ENCODE assay signal across 24 cellular contexts in the genomic region with DNA sequence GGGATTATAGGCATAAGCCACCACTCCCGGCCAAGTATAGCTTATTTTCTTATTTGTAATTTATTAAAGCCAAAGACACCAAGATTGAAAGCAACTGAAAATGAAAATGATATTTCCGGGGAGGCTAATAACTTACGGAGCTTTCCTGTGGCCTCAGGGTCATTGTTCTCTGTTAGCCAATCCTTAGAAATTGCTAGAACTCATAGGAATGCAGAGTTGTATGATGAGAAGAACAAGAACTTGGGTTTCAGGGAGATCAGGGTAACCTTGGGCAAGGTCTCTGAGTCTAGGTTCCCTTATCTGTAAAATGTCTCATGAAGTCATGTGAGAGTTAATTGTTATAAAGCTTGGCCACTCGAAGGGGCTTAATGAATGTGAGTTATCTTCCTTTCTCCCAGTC. TPM values are rescaled to one million over a fixed set of nuclear protein-coding genes. Genes with fewer than 3 reads are reported as not detected.
DNase-seq lines count a peak whose midpoint lies in the region; ATAC-seq and TF ChIP-seq lines count a peak whose summit lies in the region.
"Had no signal": no experiment of that assay in that cellular context is flagged by ENCODE, and none has a peak within 500 bp of the region (broad histone marks: within the 10 kb centered on the region; RNA-seq: fewer than 3 reads in every experiment).

No MANE protein-coding gene starts in this region.

- WGBS in mesenchymal stem cell: 95% methylated on average over 2 of the region's 4 CpGs

- H3K9me3 ChIP-seq in breast epithelium: no peaks in the 10 kb centered on the region
- H3K9me3 ChIP-seq in mesenchymal stem cell (ENCODE audit: control insufficient read depth, low read length): no peaks in the 10 kb centered on the region
- no peaks in the 10 kb centered on the region for H3K9me3 ChIP-seq in stomach smooth muscle (ENCODE audit: control insufficient read depth in 2 of 2, low read length in 2 of 2)
- H3K9me3 ChIP-seq: upper lobe of left lung had no signal

- in situ Hi-C loops in GM13976 (cut with MboI; ENCODE audit: low sequenced_read_pairs, unreplicated experiment): no loop called here

- H3K23ac ChIP-seq in mesenchymal stem cell (ENCODE audit: low read length in 2 of 2): no peak overlapping the region

- no peak overlapping the region for H2BK120ac ChIP-seq in mesenchymal stem cell (ENCODE audit: low read depth, low read length)

- no peak for ATAC-seq in GM19395 (IDR thresholded peaks at IDR 0.05; ENCODE audit: unreplicated experiment)
- ATAC-seq: activated naive CD8-positive, alpha-beta T cell treated with anti-CD3 and anti-CD28 coated beads, Interleukin-2, amount 50 U/mL, for 24 hours; left colon; stimulated activated naive CD8-positive, alpha-beta T cell treated with anti-CD3 and anti-CD28 coated beads, Interleukin-15, amount 100 ng/mL, for 72 hours had no signal

- H3K9ac ChIP-seq in mesenchymal stem cell (ENCODE audit: low read length) (peak overlapping the region; percentile 3), stomach smooth muscle (ENCODE audit: low read length in 2 of 2) (peak overlapping the region in 1 of 2 donors; percentile 7)

- no peak overlapping the region for H3K14ac ChIP-seq in mesenchymal stem cell (ENCODE audit: low read length in 2 of 2)

- H3K4me3 ChIP-seq in breast epithelium (no peak overlapping the region), mesenchymal stem cell (ENCODE audit: insufficient read depth in 1 of 2, low read depth in 1 of 2, low read length in 2 of 2) (peak overlapping the region in 1 of 2 experiments; percentile 24), stomach smooth muscle (ENCODE audit: low read length in 2 of 2) (no peak overlapping the region)
- H3K4me3 ChIP-seq: upper lobe of left lung had no signal

- H3K27ac Mint-ChIP-seq in MCF 10A (ENCODE audit: low read depth, unreplicated experiment): no peak overlapping the region
- H3K27ac Mint-ChIP-seq: activated naive CD8-positive, alpha-beta T cell treated with anti-CD3 and anti-CD28 coated beads, Interleukin-2, amount 50 U/mL, for 24 hours; CD4-positive, alpha-beta T cell; stimulated activated naive CD8-positive, alpha-beta T cell treated with anti-CD3 and anti-CD28 coated beads, Interleukin-15, amount 100 ng/mL, for 72 hours; T-helper 1 cell treated with Interleukin-12 subunit alpha and Interleukin-12 subunit beta and Interleukin-4 antibody, amounts not matched to agents 30 μg/mL and 1 μg/mL, for 36 hours had no signal

- H3K4me1 ChIP-seq in breast epithelium (no peaks in the 10 kb centered on the region), mesenchymal stem cell (ENCODE audit: control insufficient read depth, insufficient read depth, low read depth, low read length) (no peaks in the 10 kb centered on the region), stomach smooth muscle (ENCODE audit: control insufficient read depth, insufficient read depth, low read length) (peaks cover 34% of the 10 kb centered on the region)

- H2BK12ac ChIP-seq in mesenchymal stem cell (ENCODE audit: low read length in 2 of 2): no peak overlapping the region

- no peaks in the 10 kb centered on the region for H3K27me3 ChIP-seq in breast epithelium
- H3K27me3 ChIP-seq in mesenchymal stem cell (ENCODE audit: control insufficient read depth in 1 of 2, insufficient read depth in 1 of 2, low read length in 2 of 2): no peaks in the 10 kb centered on the region
- no peaks in the 10 kb centered on the region for H3K27me3 ChIP-seq in stomach smooth muscle (ENCODE audit: control insufficient read depth in 1 of 2, insufficient read depth in 2 of 2, low read length in 2 of 2)
- H3K27me3 ChIP-seq: upper lobe of left lung had no signal

- H4K8ac ChIP-seq in mesenchymal stem cell (ENCODE audit: low read length): no peak overlapping the region

- no peaks in the 10 kb centered on the region for H3K9me3 Mint-ChIP-seq in MCF 10A (ENCODE audit: unreplicated experiment)
- H3K9me3 Mint-ChIP-seq: activated naive CD8-positive, alpha-beta T cell treated with anti-CD3 and anti-CD28 coated beads, Interleukin-2, amount 50 U/mL, for 24 hours; CD4-positive, alpha-beta T cell; stimulated activated naive CD8-positive, alpha-beta T cell treated with anti-CD3 and anti-CD28 coated beads, Interleukin-15, amount 100 ng/mL, for 72 hours; T-helper 1 cell treated with Interleukin-12 subunit alpha and Interleukin-12 subunit beta and Interleukin-4 antibody, amounts not matched to agents 30 μg/mL and 1 μg/mL, for 36 hours had no signal

- H2AK5ac ChIP-seq in mesenchymal stem cell (ENCODE audit: low read length, severe bottlenecking): no peak overlapping the region

- H3K27ac ChIP-seq in breast epithelium: peak overlapping the region; percentile 20 to 54
- H3K27ac ChIP-seq in mesenchymal stem cell (ENCODE audit: low read length, poor library complexity, severe bottlenecking): no peak overlapping the region
- peak overlapping the region; percentile 32 for H3K27ac ChIP-seq in stomach smooth muscle (ENCODE audit: low read length)
- H3K27ac ChIP-seq: upper lobe of left lung had no signal

- no peaks in the 10 kb centered on the region for H3K36me3 Mint-ChIP-seq in MCF 10A (ENCODE audit: insufficient read depth, unreplicated experiment)

- H2BK5ac ChIP-seq in mesenchymal stem cell (ENCODE audit: low read depth, low read length, poor library complexity, severe bottlenecking): no peak overlapping the region

- POLR2A ChIA-PET in MCF 10A (lab: Yijun Ruan, JAX): interaction anchor here (0.7 to 2.8 kb wide), 7 partner anchors 9 to 460 kb away, joined by 3 to 9 read pairs (median 6); partner anchors contain the start of genes PKIG and SERINC3

- H4K91ac ChIP-seq in mesenchymal stem cell (ENCODE audit: low read length): no peak overlapping the region

- H3K36me3 ChIP-seq in breast epithelium (no peaks in the 10 kb centered on the region), mesenchymal stem cell (ENCODE audit: control insufficient read depth in 1 of 2, insufficient read depth in 2 of 2, low read depth in 1 of 2, low read length in 2 of 2) (no peaks in the 10 kb centered on the region), stomach smooth muscle (ENCODE audit: control insufficient read depth in 2 of 2, insufficient read depth in 2 of 2, low read length in 2 of 2) (no peaks in the 10 kb centered on the region)
- H3K36me3 ChIP-seq: upper lobe of left lung had no signal

- peaks cover 22% of the 10 kb centered on the region for H3K79me1 ChIP-seq in mesenchymal stem cell (replicated peaks; ENCODE audit: low read length, poor library complexity, severe bottlenecking)

- H2BK15ac ChIP-seq in mesenchymal stem cell (ENCODE audit: low read depth, poor library complexity, severe bottlenecking): no peak overlapping the region

- BruUV-seq in MCF 10A (replicated peaks; lab: Mats Ljungman, UMichigan): no TSS peak

- intact Hi-C loops in breast epithelium (cut with DNase I; ENCODE audit: low total_unique reads): no loop called here
- intact Hi-C loops in MCF 10A (cut with micrococcal nuclease): no loop called here

- H3K18ac ChIP-seq in mesenchymal stem cell (ENCODE audit: low read depth in 1 of 2, low read length in 2 of 2): no peak overlapping the region

- H3K4ac ChIP-seq in mesenchymal stem cell (ENCODE audit: low read depth in 1 of 2, low read length in 2 of 2): no peak overlapping the region

- no peaks in the 10 kb centered on the region for H3K4me1 Mint-ChIP-seq in MCF 10A (ENCODE audit: insufficient read depth, unreplicated experiment)
- H3K4me1 Mint-ChIP-seq: activated naive CD8-positive, alpha-beta T cell treated with anti-CD3 and anti-CD28 coated beads, Interleukin-2, amount 50 U/mL, for 24 hours; stimulated activated naive CD8-positive, alpha-beta T cell treated with anti-CD3 and anti-CD28 coated beads, Interleukin-15, amount 100 ng/mL, for 72 hours had no signal

- no peak for TF ChIP-seq POLR2A in breast epithelium (IDR thresholded peaks at IDR 0.05)
- TF ChIP-seq POLR2A in erythroblast (IDR thresholded peaks at IDR 0.05; ENCODE audit: low read length): no peak

- CTCF ChIA-PET in MCF 10A (lab: Yijun Ruan, JAX): interaction anchor here (0.6 to 2.2 kb wide), 7 partner anchors 9 to 660 kb away, joined by 3 to 6 read pairs (median 3); no protein-coding TSS in a partner anchor

- H2AFZ ChIP-seq in mesenchymal stem cell (ENCODE audit: low read depth, low read length): no peak overlapping the region

- H3K27me3 Mint-ChIP-seq in MCF 10A (ENCODE audit: insufficient read depth, unreplicated experiment): no peaks in the 10 kb centered on the region
- H3K27me3 Mint-ChIP-seq: activated naive CD8-positive, alpha-beta T cell treated with anti-CD3 and anti-CD28 coated beads, Interleukin-2, amount 50 U/mL, for 24 hours; CD4-positive, alpha-beta T cell; stimulated activated naive CD8-positive, alpha-beta T cell treated with anti-CD3 and anti-CD28 coated beads, Interleukin-15, amount 100 ng/mL, for 72 hours had no signal

- no peak overlapping the region for H3K4me2 ChIP-seq in mesenchymal stem cell (ENCODE audit: low read length, poor library complexity, severe bottlenecking)

- TF ChIP-seq CTCF in breast epithelium (IDR thresholded peaks at IDR 0.05) (no peak), MCF 10A (IDR thresholded peaks at IDR 0.05; ENCODE audit: unreplicated experiment) (no peak), GM13976 (IDR thresholded peaks at IDR 0.05; ENCODE audit: borderline replicate concordance, control extremely low read depth, extremely low read depth, insufficient read depth, missing control alignments) (no peak)

- no peak overlapping the region for H3K4me3 Mint-ChIP-seq in MCF 10A (ENCODE audit: unreplicated experiment)
- H3K4me3 Mint-ChIP-seq: activated naive CD8-positive, alpha-beta T cell treated with anti-CD3 and anti-CD28 coated beads, Interleukin-2, amount 50 U/mL, for 24 hours; CD4-positive, alpha-beta T cell; stimulated activated naive CD8-positive, alpha-beta T cell treated with anti-CD3 and anti-CD28 coated beads, Interleukin-15, amount 100 ng/mL, for 72 hours; T-helper 1 cell treated with Interleukin-12 subunit alpha and Interleukin-12 subunit beta and Interleukin-4 antibody, amounts not matched to agents 30 μg/mL and 1 μg/mL, for 36 hours had no signal

- DNase-seq in breast epithelium (ENCODE audit: low spot score in 2 of 2): no peak
- DNase-seq in MCF 10A (ENCODE audit: unreplicated experiment): no peak
- DNase-seq in erythroblast (lab: John Stamatoyannopoulos, UW): peak; percentile 26 to 53
- DNase-seq in mesenchymal stem cell: no peak
- DNase-seq in kidney tubule cell (ENCODE audit: low spot score): no peak
- DNase-seq in GM13976 (ENCODE audit: low spot score): no peak
- DNase-seq: 8988T; activated CD4-positive, alpha-beta T cell treated with anti-CD3 and anti-CD28 coated beads for 4 hours; activated CD8-positive, alpha-beta memory T cell treated with anti-CD3 and anti-CD28 coated beads for 24 hours; activated gamma-delta T cell treated with Interleukin-2 at 50 U/mL for 16 hours; activated naive CD8-positive, alpha-beta T cell treated with anti-CD3 and anti-CD28 coated beads, Interleukin-2, amount 50 U/mL, for 24 hours; activated T-cell treated with anti-CD3 and anti-CD28 coated beads, Interleukin-2, amount 50 U/mL, for 1 hour; CD4-positive, alpha-beta T cell; DMS 273 treated with DMSO at 0.1 percent for 48 hours; head of caudate nucleus; KBM-7; left colon; midbrain; NCI-H510A treated with DMSO at 0.1 percent for 48 hours; stimulated activated naive CD8-positive, alpha-beta T cell treated with anti-CD3 and anti-CD28 coated beads, Interleukin-15, amount 100 ng/mL, for 72 hours; upper lobe of left lung had no signal

RNA-seq across cellular contexts. Expression of gene SERINC3, which starts 20.1 kb away (rescaled TPM):
- total RNA-seq in breast epithelium (100 to 1,000 TPM in 2 of 3 donors, 10 to 100 TPM in 1; 91.1 to 254 (median 100) TPM), MCF 10A (2022) (104 and 126 TPM in 2 replicates)
- polyA plus RNA-seq in mesenchymal stem cell (2013, experiment 1 of 2): 154 TPM
- 162 TPM for polyA plus RNA-seq in mesenchymal stem cell (2013, experiment 2 of 2)

RNA-seq across cellular contexts. Expression of gene PKIG, which starts 40.4 kb away (rescaled TPM):
- 100 to 1,000 TPM in 1 of 3 donors, 10 to 100 TPM in 2; 59.9 to 102 (median 99.1) TPM for total RNA-seq in breast epithelium
- total RNA-seq in MCF 10A (2022): 19.2 and 24.8 TPM in 2 replicates
- 95.4 TPM for polyA plus RNA-seq in mesenchymal stem cell (2013, experiment 1 of 2)
- polyA plus RNA-seq in mesenchymal stem cell (2013, experiment 2 of 2): 96.7 TPM

Comparison
In these comparisons a context has a peak if more than half of its experiments do, and no peak if none do; other contexts are left out.
1. DNase-seq: peak in erythroblast (2 of 2); none in breast epithelium (0 of 2), MCF 10A (single experiment), mesenchymal stem cell (single experiment), kidney tubule cell (single experiment) and GM13976 (single experiment).